In the genomic region with DNA sequence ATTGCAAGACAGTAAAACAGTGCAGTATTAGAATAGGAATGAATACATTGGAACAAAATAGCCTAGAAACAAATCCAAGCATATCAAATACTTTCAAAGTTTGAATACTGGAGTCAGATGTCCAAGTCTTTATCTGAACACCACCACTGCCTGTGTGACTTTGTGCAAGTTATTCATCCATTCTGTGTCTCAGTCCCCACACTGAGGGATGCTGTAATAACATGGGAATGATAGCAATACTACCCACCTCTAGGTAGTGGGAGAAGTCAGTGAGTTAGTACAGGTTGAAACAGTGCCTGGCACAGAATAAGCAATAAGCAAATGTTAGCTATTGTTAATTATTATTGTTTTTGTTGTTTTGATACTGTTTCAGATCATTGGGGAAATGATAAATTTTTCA, we compare ENCODE assay signal across 15 cellular contexts.
"Had no signal": no experiment of that assay in that cellular context is flagged by ENCODE, and none has a peak within 500 bp of the region (broad histone marks: within the 10 kb centered on the region; RNA-seq: fewer than 3 reads in every experiment).

No MANE protein-coding gene starts in this region.

- H3K36me3 ChIP-seq: right atrium auricular region, thoracic aorta had no signal

- H3K4me3 ChIP-seq: dorsolateral prefrontal cortex, right atrium auricular region, thoracic aorta had no signal

- DNase-seq: activated CD4-positive, alpha-beta T cell treated with anti-CD3 and anti-CD28 coated beads, Interleukin-2, amount 50 U/mL, for 1 hour; activated CD8-positive, alpha-beta memory T cell treated with anti-CD3 and anti-CD28 coated beads for 24 hours; activated gamma-delta T cell treated with Interleukin-2 at 50 U/mL for 16 hours; activated naive CD8-positive, alpha-beta T cell treated with anti-CD3 and anti-CD28 coated beads for 36 hours; amygdala; dorsolateral prefrontal cortex; endodermal cell; erythroblast; hippocampal formation; mesendoderm; nucleus accumbens; small intestine had no signal

- H3K9me3 ChIP-seq: right atrium auricular region, thoracic aorta had no signal

- H3K27ac ChIP-seq: dorsolateral prefrontal cortex, right atrium auricular region, thoracic aorta had no signal

- H3K27me3 ChIP-seq: dorsolateral prefrontal cortex, right atrium auricular region had no signal

- ATAC-seq: natural killer cell treated with Interleukin-12 subunit alpha and Interleukin-12 subunit beta and Interleukin-15 and Interleukin-18, amount 100 ng/mL, for 72 hours had no signal
